ENCODE assay signal across 1 cellular context in genomic region chrX:15631637-15632036, GRCh38.
TF ChIP-seq lines count a peak whose summit lies in the region.

No MANE protein-coding gene starts in this region.

TF ChIP-seq in endothelial cell of umbilical vein, 7 proteins besides CTCF, POLR2A, EP300 and RAD21:
- TF ChIP-seq MYC (IDR thresholded peaks at IDR 0.05; ENCODE audit: low read depth, low read length) (no peak), FOS (IDR thresholded peaks at IDR 0.05; ENCODE audit: borderline replicate concordance, insufficient read depth, low read length) (no peak), JUN (IDR thresholded peaks at IDR 0.05; ENCODE audit: borderline replicate concordance, insufficient read depth, insufficient read length, low read depth) (no peak)
- TF ChIP-seq, protein P1, sequence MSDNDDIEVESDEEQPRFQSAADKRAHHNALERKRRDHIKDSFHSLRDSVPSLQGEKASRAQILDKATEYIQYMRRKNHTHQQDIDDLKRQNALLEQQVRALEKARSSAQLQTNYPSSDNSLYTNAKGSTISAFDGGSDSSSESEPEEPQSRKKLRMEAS (IDR thresholded peaks at IDR 0.05; ENCODE audit: insufficient read depth, insufficient read length), result no peak
